In the genomic region with DNA sequence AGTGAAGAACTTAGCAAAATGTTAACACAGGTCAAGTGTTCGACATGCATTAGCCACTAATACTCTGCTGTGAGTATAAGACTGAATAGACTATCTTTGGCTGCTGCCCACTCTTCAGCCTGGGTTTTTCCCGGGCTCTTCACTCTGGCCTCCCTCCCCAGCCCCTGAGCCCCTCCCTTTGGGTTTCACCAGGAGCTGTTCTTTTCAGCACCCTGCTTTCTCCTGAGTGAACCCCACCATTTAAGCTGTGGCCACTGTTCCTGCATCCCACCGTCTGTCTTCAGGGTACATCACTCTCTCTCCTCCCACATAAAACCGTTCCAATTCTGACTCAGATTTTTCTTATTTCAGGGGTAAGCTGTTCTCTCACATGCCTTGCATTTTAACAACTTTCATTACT, we compare ENCODE assay signal across 1 cellular context.
TF ChIP-seq lines count a peak whose summit lies in the region.

No MANE protein-coding gene starts in this region.

TF ChIP-seq in WTC11, 78 proteins besides CTCF, POLR2A, EP300 and RAD21 (continued from another document):
- TF ChIP-seq, protein P1, sequence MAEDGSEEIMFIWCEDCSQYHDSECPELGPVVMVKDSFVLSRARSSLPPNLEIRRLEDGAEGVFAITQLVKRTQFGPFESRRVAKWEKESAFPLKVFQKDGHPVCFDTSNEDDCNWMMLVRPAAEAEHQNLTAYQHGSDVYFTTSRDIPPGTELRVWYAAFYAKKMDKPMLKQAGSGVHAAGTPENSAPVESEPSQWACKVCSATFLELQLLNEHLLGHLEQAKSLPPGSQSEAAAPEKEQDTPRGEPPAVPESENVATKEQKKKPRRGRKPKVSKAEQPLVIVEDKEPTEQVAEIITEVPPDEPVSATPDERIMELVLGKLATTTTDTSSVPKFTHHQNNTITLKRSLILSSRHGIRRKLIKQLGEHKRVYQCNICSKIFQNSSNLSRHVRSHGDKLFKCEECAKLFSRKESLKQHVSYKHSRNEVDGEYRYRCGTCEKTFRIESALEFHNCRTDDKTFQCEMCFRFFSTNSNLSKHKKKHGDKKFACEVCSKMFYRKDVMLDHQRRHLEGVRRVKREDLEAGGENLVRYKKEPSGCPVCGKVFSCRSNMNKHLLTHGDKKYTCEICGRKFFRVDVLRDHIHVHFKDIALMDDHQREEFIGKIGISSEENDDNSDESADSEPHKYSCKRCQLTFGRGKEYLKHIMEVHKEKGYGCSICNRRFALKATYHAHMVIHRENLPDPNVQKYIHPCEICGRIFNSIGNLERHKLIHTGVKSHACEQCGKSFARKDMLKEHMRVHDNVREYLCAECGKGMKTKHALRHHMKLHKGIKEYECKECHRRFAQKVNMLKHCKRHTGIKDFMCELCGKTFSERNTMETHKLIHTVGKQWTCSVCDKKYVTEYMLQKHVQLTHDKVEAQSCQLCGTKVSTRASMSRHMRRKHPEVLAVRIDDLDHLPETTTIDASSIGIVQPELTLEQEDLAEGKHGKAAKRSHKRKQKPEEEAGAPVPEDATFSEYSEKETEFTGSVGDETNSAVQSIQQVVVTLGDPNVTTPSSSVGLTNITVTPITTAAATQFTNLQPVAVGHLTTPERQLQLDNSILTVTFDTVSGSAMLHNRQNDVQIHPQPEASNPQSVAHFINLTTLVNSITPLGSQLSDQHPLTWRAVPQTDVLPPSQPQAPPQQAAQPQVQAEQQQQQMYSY (CRISPR knock-in tag; IDR thresholded peaks at IDR 0.05): no peak
- TF ChIP-seq MYBL2 (CRISPR knock-in tag; IDR thresholded peaks at IDR 0.05): no peak
- no peak for TF ChIP-seq ESRRA (CRISPR knock-in tag; IDR thresholded peaks at IDR 0.05; ENCODE audit: borderline replicate concordance)
- TF ChIP-seq, protein P2, sequence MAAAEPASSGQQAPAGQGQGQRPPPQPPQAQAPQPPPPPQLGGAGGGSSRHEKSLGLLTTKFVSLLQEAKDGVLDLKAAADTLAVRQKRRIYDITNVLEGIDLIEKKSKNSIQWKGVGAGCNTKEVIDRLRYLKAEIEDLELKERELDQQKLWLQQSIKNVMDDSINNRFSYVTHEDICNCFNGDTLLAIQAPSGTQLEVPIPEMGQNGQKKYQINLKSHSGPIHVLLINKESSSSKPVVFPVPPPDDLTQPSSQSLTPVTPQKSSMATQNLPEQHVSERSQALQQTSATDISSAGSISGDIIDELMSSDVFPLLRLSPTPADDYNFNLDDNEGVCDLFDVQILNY (CRISPR knock-in tag; IDR thresholded peaks at IDR 0.05): no peak
